ENCODE assay signal across 7 cellular contexts in genomic region chr1:228744356-228744755, GRCh38. TPM values are rescaled to one million over a fixed set of nuclear protein-coding genes. Genes with fewer than 3 reads are reported as not detected.
"Had no signal": no experiment of that assay in that cellular context is flagged by ENCODE, and none has a peak within 500 bp of the region (broad histone marks: within the 10 kb centered on the region; RNA-seq: fewer than 3 reads in every experiment).

No MANE protein-coding gene starts in this region.

- DNase-seq: GOT3, H7, HFFc6, IMR-90 had no signal

- H3K4me3 ChIP-seq: HAP-1, K562 had no signal

- H3K9me3 ChIP-seq: HAP-1 had no signal

- H3K4me1 ChIP-seq: HAP-1 had no signal

- H3K36me3 ChIP-seq: HAP-1 had no signal

- ATAC-seq: HCT116 had no signal

RNA-seq across cellular contexts. Expression of gene RHOU, which starts 9.1 kb away (rescaled TPM):
- polyA plus RNA-seq: K562 had no signal
